In genomic region chrX:154057790-154058189, GRCh38 we compare ENCODE assay signal across 21 cellular contexts. TPM values are rescaled to one million over a fixed set of nuclear protein-coding genes. Genes with fewer than 3 reads are reported as not detected.
A peak's percentile ranks its signal among the peaks of the same experiment; 100 is the strongest.
DNase-seq lines count a peak whose midpoint lies in the region; ATAC-seq lines count a peak whose summit lies in the region.
"Had no signal": no experiment of that assay in that cellular context is flagged by ENCODE, and none has a peak within 500 bp of the region (broad histone marks: within the 10 kb centered on the region; RNA-seq: fewer than 3 reads in every experiment).

No MANE protein-coding gene starts in this region.

- DNase-seq in DMS53 (lab: John Stamatoyannopoulos, UW) (peak; percentile 18), DMS53 treated with DMSO at 0.1 percent for 48 hours (lab: John Stamatoyannopoulos, UW; ENCODE audit: unreplicated experiment) (no peak), LoVo (ENCODE audit: low spot score) (peak; percentile 2), NCI-H524 (lab: John Stamatoyannopoulos, UW) (no peak), NCI-H1694 treated with DMSO at 0.1 percent for 48 hours (lab: John Stamatoyannopoulos, UW) (no peak)
- DNase-seq in activated naive CD8-positive, alpha-beta T cell treated with anti-CD3 and anti-CD28 coated beads for 36 hours, result no peak
- no peak for DNase-seq in naive thymus-derived CD8-positive, alpha-beta T cell
- DNase-seq: activated CD4-positive, alpha-beta T cell treated with anti-CD3 and anti-CD28 coated beads, Interleukin-2, amount 10 ng/mL, durations not matched to agents 7 days and 5 days; activated T-cell treated with anti-CD3 and anti-CD28 coated beads, Interleukin-2, amount 50 U/mL, for 4 hours; anterior cingulate cortex; DMS153; GOT3; mammary epithelial cell; NCI-H146; NCI-H82; Peyer's patch; stimulated activated CD4-positive, alpha-beta T cell treated with anti-CD3 and anti-CD28 coated beads, Interleukin-4, amount 100 ng/mL, for 24 hours had no signal

- H3K9me3 Mint-ChIP-seq in activated naive CD8-positive, alpha-beta T cell treated with anti-CD3 and anti-CD28 coated beads for 36 hours, result no peaks in the 10 kb centered on the region
- no peaks in the 10 kb centered on the region for H3K9me3 Mint-ChIP-seq in naive thymus-derived CD8-positive, alpha-beta T cell
- H3K9me3 Mint-ChIP-seq: activated CD4-positive, alpha-beta T cell treated with anti-CD3 and anti-CD28 coated beads, Interleukin-2, amount 10 ng/mL, durations not matched to agents 7 days and 5 days; activated T-cell treated with anti-CD3 and anti-CD28 coated beads, Interleukin-2, amount 50 U/mL, for 4 hours had no signal

- peak overlapping the region; percentile 82 for H3K27ac Mint-ChIP-seq in activated naive CD8-positive, alpha-beta T cell treated with anti-CD3 and anti-CD28 coated beads for 36 hours
- H3K27ac Mint-ChIP-seq in naive thymus-derived CD8-positive, alpha-beta T cell, result peak overlapping the region in 8 of 10 donors; percentile 53 to 92 (median 78)
- H3K27ac Mint-ChIP-seq: nephron had no signal

- peaks cover 52% of the 10 kb centered on the region for H3K4me1 Mint-ChIP-seq in activated naive CD8-positive, alpha-beta T cell treated with anti-CD3 and anti-CD28 coated beads for 36 hours
- H3K4me1 Mint-ChIP-seq in naive thymus-derived CD8-positive, alpha-beta T cell, result peaks cover 45 to 67% (median 63%) of the 10 kb centered on the region in 4 donors

- H3K4me3 Mint-ChIP-seq in activated naive CD8-positive, alpha-beta T cell treated with anti-CD3 and anti-CD28 coated beads for 36 hours, result no peak overlapping the region
- H3K4me3 Mint-ChIP-seq in naive thymus-derived CD8-positive, alpha-beta T cell, result peak overlapping the region in 3 of 10 donors; percentile 20 to 66 (median 62)
- H3K4me3 Mint-ChIP-seq: activated CD4-positive, alpha-beta T cell treated with anti-CD3 and anti-CD28 coated beads, Interleukin-2, amount 10 ng/mL, durations not matched to agents 7 days and 5 days; B cell; nephron had no signal

- H3K36me3 Mint-ChIP-seq in activated naive CD8-positive, alpha-beta T cell treated with anti-CD3 and anti-CD28 coated beads for 36 hours, result peaks cover 20% of the 10 kb centered on the region
- peaks cover 0 to 47% (median 0%) of the 10 kb centered on the region in 3 donors for H3K36me3 Mint-ChIP-seq in naive thymus-derived CD8-positive, alpha-beta T cell

- ATAC-seq in naive thymus-derived CD8-positive, alpha-beta T cell, result no peak
- ATAC-seq in GM21786 (IDR thresholded peaks at IDR 0.05; ENCODE audit: unreplicated experiment), result no peak
- ATAC-seq: SK-N-SH treated with all-trans-retinoic acid at 6 μM for 48 hours had no signal

- POLR2A ChIA-PET in naive thymus-derived CD8-positive, alpha-beta T cell (lab: Charles Lee), result no interaction called here

- H3K27me3 Mint-ChIP-seq in activated naive CD8-positive, alpha-beta T cell treated with anti-CD3 and anti-CD28 coated beads for 36 hours, result no peaks in the 10 kb centered on the region
- no peaks in the 10 kb centered on the region for H3K27me3 Mint-ChIP-seq in naive thymus-derived CD8-positive, alpha-beta T cell
- H3K27me3 Mint-ChIP-seq: activated CD4-positive, alpha-beta T cell treated with anti-CD3 and anti-CD28 coated beads, Interleukin-2, amount 10 ng/mL, durations not matched to agents 7 days and 5 days; B cell had no signal

RNA-seq across cellular contexts. Expression of gene IRAK1, which starts 38.1 kb away (rescaled TPM):
- total RNA-seq in activated naive CD8-positive, alpha-beta T cell treated with anti-CD3 and anti-CD28 coated beads for 36 hours, result 100 to 1,000 TPM; 155 to 159 TPM
- 10 to 100 TPM; 68.8 to 76.6 TPM for total RNA-seq in naive thymus-derived CD8-positive, alpha-beta T cell
- 10 to 100 TPM; 23.9 to 44.7 (median 27.8) TPM for polyA plus RNA-seq in naive thymus-derived CD8-positive, alpha-beta T cell

RNA-seq across cellular contexts. Expression of gene MECP2, which starts 39.7 kb away (rescaled TPM):
- total RNA-seq in activated naive CD8-positive, alpha-beta T cell treated with anti-CD3 and anti-CD28 coated beads for 36 hours, result 10 to 100 TPM; 50.9 to 53.1 TPM
- 10 to 100 TPM; 87.7 to 88.3 TPM for total RNA-seq in naive thymus-derived CD8-positive, alpha-beta T cell
- 10 to 100 TPM; 12.0 to 22.2 (median 12.2) TPM for polyA plus RNA-seq in naive thymus-derived CD8-positive, alpha-beta T cell

Comparison
In these comparisons a context has a peak if more than half of its experiments do, and no peak if none do; other contexts are left out.
1. DNase-seq: peak in DMS53 (single experiment) and LoVo (single experiment); none in DMS53 treated with DMSO at 0.1 percent for 48 hours (single experiment), activated naive CD8-positive, alpha-beta T cell treated with anti-CD3 and anti-CD28 coated beads for 36 hours (single experiment), naive thymus-derived CD8-positive, alpha-beta T cell (0 of 10), NCI-H524 (0 of 2) and NCI-H1694 treated with DMSO at 0.1 percent for 48 hours (single experiment).